1 cellular context compared by ENCODE assay signal in genomic region chr16:64408699-64409098, GRCh38.
TF ChIP-seq lines count a peak whose summit lies in the region.

No MANE protein-coding gene starts in this region.

TF ChIP-seq in GM23338, 12 proteins besides CTCF, POLR2A, EP300 and RAD21 (continued from another document):
- TF ChIP-seq ZNF462 (CRISPR knock-in tag; IDR thresholded peaks at IDR 0.05) (no peak), REST (IDR thresholded peaks at IDR 0.05; ENCODE audit: unreplicated experiment) (no peak), CREB1 (CRISPR knock-in tag; IDR thresholded peaks at IDR 0.05; ENCODE audit: low read depth) (no peak), STAT1 (IDR thresholded peaks at IDR 0.05; ENCODE audit: unreplicated experiment) (no peak), POLR2AphosphoS5 (IDR thresholded peaks at IDR 0.05; ENCODE audit: low read depth) (no peak), EZH2phosphoT487 (IDR thresholded peaks at IDR 0.05; ENCODE audit: unreplicated experiment) (no peak), ZNF114 (CRISPR knock-in tag; IDR thresholded peaks at IDR 0.05) (no peak)
